In the genomic region with DNA sequence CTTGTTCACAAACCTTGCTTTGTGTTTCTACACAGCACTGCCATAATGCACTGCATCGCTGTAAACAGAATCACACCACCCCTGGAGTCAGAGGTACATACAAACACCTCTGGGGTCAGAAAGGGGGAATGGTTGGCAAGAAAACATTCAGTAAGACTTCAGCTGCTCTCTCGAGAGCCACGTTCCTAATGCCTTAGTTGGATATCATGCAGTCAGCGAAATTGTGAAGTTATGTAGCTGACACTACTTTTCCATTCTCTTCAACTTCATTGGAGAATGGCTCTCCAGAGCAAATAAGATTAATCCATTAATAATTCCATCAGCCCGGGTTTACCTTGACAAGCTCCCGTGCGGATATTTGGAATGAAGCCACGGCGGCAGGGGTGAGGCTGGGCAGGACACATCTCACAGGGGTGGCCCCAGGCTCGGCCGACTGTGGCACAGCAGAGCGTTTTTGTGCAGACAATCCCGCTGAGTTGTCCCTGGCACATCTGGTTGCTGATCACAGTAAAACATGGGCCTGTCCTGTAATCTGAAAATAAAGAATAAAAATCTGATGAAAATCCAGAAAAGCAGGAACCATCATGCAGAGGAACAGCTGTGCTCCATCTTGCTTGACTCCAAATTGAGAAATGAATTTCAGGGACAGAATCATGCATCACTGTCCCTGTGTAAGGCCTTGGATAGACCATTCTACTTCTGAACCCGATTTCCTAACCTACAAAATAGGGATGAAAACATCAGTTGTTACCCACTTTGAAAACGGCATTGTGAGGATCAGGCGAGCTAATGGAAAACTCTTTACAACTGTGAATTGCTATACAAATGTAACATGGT, we compare ENCODE assay signal across 19 cellular contexts.
DNase-seq lines count a peak whose midpoint lies in the region; TF ChIP-seq lines count a peak whose summit lies in the region.
"Had no signal": no experiment of that assay in that cellular context is flagged by ENCODE, and none has a peak within 500 bp of the region (broad histone marks: within the 10 kb centered on the region; RNA-seq: fewer than 3 reads in every experiment).

No MANE protein-coding gene starts in this region.

- POLR2A ChIA-PET in HEK293T (lab: Yijun Ruan, JAX) = no interaction called here
- POLR2A ChIA-PET in MCF 10A (lab: Yijun Ruan, JAX) = no interaction called here

- no peak overlapping the region for H3K4me3 ChIP-seq in fibroblast of mammary gland (ENCODE audit: control insufficient read depth, low read depth, low read length)
- no peak overlapping the region for H3K4me3 ChIP-seq in mesenchymal stem cell (ENCODE audit: insufficient read depth in 1 of 2, low read depth in 1 of 2, low read length in 2 of 2)
- no peak overlapping the region for H3K4me3 ChIP-seq in suprapubic skin
- H3K4me3 ChIP-seq: ascending aorta; BLaER1 treated with 17β-estradiol and CSF1 and Interleukin-3, amounts not matched to agents 10 nM and 100 nM; dorsolateral prefrontal cortex; Peyer's patch had no signal

- WGBS in mesenchymal stem cell = 88% methylated on average over 14 of the region's 16 CpGs
- 67% methylated on average over 16 of the region's 16 CpGs for WGBS in suprapubic skin

- intact Hi-C loops in MCF 10A (cut with micrococcal nuclease) = no loop called here

- no TSS peak for BruUV-seq in MCF 10A (replicated peaks; lab: Mats Ljungman, UMichigan)

- peak overlapping the region; percentile 74 for H3K9ac ChIP-seq in mesenchymal stem cell (ENCODE audit: low read length)
- H3K9ac ChIP-seq: BLaER1 treated with 17β-estradiol and CSF1 and Interleukin-3, amounts not matched to agents 10 nM and 100 nM had no signal

- peak overlapping the region in 1 of 2 experiments; percentile 60 for H3K18ac ChIP-seq in mesenchymal stem cell (ENCODE audit: low read depth in 1 of 2, low read length in 2 of 2)

- H3K4me2 ChIP-seq in mesenchymal stem cell (ENCODE audit: low read length, poor library complexity, severe bottlenecking) = no peak overlapping the region
- H3K4me2 ChIP-seq: BLaER1 treated with 17β-estradiol and CSF1 and Interleukin-3, amounts not matched to agents 10 nM and 100 nM had no signal

- no peak overlapping the region for H2BK120ac ChIP-seq in mesenchymal stem cell (ENCODE audit: low read depth, low read length)

- H2AK5ac ChIP-seq in mesenchymal stem cell (ENCODE audit: low read length, severe bottlenecking) = no peak overlapping the region

- H3K9me3 Mint-ChIP-seq in type B pancreatic cell (no peaks in the 10 kb centered on the region), MCF 10A (ENCODE audit: unreplicated experiment) (no peaks in the 10 kb centered on the region)

- no peak overlapping the region for H4K8ac ChIP-seq in mesenchymal stem cell (ENCODE audit: low read length)

- no peak for TF ChIP-seq POLR2A in suprapubic skin (IDR thresholded peaks at IDR 0.05)

- H3K23ac ChIP-seq in mesenchymal stem cell (ENCODE audit: low read length in 2 of 2) = no peak overlapping the region

- H2BK15ac ChIP-seq in mesenchymal stem cell (ENCODE audit: low read depth, poor library complexity, severe bottlenecking) = no peak overlapping the region

- H3K27ac Mint-ChIP-seq in type B pancreatic cell (no peak overlapping the region), MCF 10A (ENCODE audit: low read depth, unreplicated experiment) (no peak overlapping the region)

- peak overlapping the region; percentile 40 to 76 for H2BK12ac ChIP-seq in mesenchymal stem cell (ENCODE audit: low read length in 2 of 2)

- peaks cover 15% of the 10 kb centered on the region for H3K79me1 ChIP-seq in mesenchymal stem cell (replicated peaks; ENCODE audit: low read length, poor library complexity, severe bottlenecking)

- no peak for TF ChIP-seq EP300 in suprapubic skin (IDR thresholded peaks at IDR 0.05)

- H3K4me3 Mint-ChIP-seq in type B pancreatic cell (no peak overlapping the region), MCF 10A (ENCODE audit: unreplicated experiment) (no peak overlapping the region)

- H3K27me3 Mint-ChIP-seq in type B pancreatic cell = no peaks in the 10 kb centered on the region
- no peaks in the 10 kb centered on the region for H3K27me3 Mint-ChIP-seq in MCF 10A (ENCODE audit: insufficient read depth, unreplicated experiment)

- H3K4me1 Mint-ChIP-seq in type B pancreatic cell (ENCODE audit: unreplicated experiment) (peaks cover 15% of the 10 kb centered on the region), MCF 10A (ENCODE audit: insufficient read depth, unreplicated experiment) (peaks cover 11% of the 10 kb centered on the region)

- no peaks in the 10 kb centered on the region for H3K27me3 ChIP-seq in mesenchymal stem cell (ENCODE audit: control insufficient read depth in 1 of 2, insufficient read depth in 1 of 2, low read length in 2 of 2)
- H3K27me3 ChIP-seq in suprapubic skin = no peaks in the 10 kb centered on the region
- H3K27me3 ChIP-seq: ascending aorta; BLaER1 treated with 17β-estradiol and CSF1 and Interleukin-3, amounts not matched to agents 10 nM and 100 nM; dorsolateral prefrontal cortex; Peyer's patch had no signal

- H3K14ac ChIP-seq in mesenchymal stem cell (ENCODE audit: low read length in 2 of 2) = no peak overlapping the region

- peaks cover 10 to 65% of the 10 kb centered on the region in 2 experiments for H3K36me3 ChIP-seq in mesenchymal stem cell (ENCODE audit: control insufficient read depth in 1 of 2, insufficient read depth in 2 of 2, low read depth in 1 of 2, low read length in 2 of 2)
- H3K36me3 ChIP-seq in suprapubic skin = no peaks in the 10 kb centered on the region
- H3K36me3 ChIP-seq: BLaER1 treated with 17β-estradiol and CSF1 and Interleukin-3, amounts not matched to agents 10 nM and 100 nM; Peyer's patch had no signal

- no peaks in the 10 kb centered on the region for H3K9me3 ChIP-seq in mesenchymal stem cell (ENCODE audit: control insufficient read depth, low read length)
- H3K9me3 ChIP-seq in suprapubic skin = no peaks in the 10 kb centered on the region
- H3K9me3 ChIP-seq: ascending aorta; BLaER1 treated with 17β-estradiol and CSF1 and Interleukin-3, amounts not matched to agents 10 nM and 100 nM; Peyer's patch had no signal

- H3K36me3 Mint-ChIP-seq in type B pancreatic cell (peaks cover 11% of the 10 kb centered on the region), MCF 10A (ENCODE audit: insufficient read depth, unreplicated experiment) (no peaks in the 10 kb centered on the region)

- no peak overlapping the region for H4K91ac ChIP-seq in mesenchymal stem cell (ENCODE audit: low read length)

- H2AFZ ChIP-seq in mesenchymal stem cell (ENCODE audit: low read depth, low read length) = no peak overlapping the region

- H3K27ac ChIP-seq in mesenchymal stem cell (ENCODE audit: low read length, poor library complexity, severe bottlenecking) (no peak overlapping the region), suprapubic skin (peak overlapping the region; percentile 15)
- H3K27ac ChIP-seq: BLaER1 treated with 17β-estradiol and CSF1 and Interleukin-3, amounts not matched to agents 10 nM and 100 nM; Peyer's patch had no signal

- peak overlapping the region in 1 of 2 experiments; percentile 60 for H3K4ac ChIP-seq in mesenchymal stem cell (ENCODE audit: low read depth in 1 of 2, low read length in 2 of 2)

- DNase-seq in fibroblast of mammary gland (ENCODE audit: low read depth) (peak; percentile 52), mesenchymal stem cell (peak; percentile 30), suprapubic skin (ENCODE audit: low spot score in 2 of 2) (no peak), HEK293T (ENCODE audit: extremely low spot score) (no peak), DMS53 (lab: John Stamatoyannopoulos, UW) (no peak), type B pancreatic cell (ENCODE audit: extremely low spot score, unreplicated experiment) (no peak), MCF 10A (ENCODE audit: unreplicated experiment) (no peak)
- DNase-seq: activated CD4-positive, alpha-beta T cell treated with anti-CD3 and anti-CD28 coated beads for 48 hours; activated CD8-positive, alpha-beta memory T cell treated with anti-CD3 and anti-CD28 coated beads, Interleukin-2, amount 50 U/mL, for 4 hours; dorsolateral prefrontal cortex; hippocampal formation; NCI-H1105; NCI-H82; nucleus accumbens; Peyer's patch; small intestine had no signal

- H3K4me1 ChIP-seq in mesenchymal stem cell (ENCODE audit: control insufficient read depth, insufficient read depth, low read depth, low read length) = peaks cover 1% of the 10 kb centered on the region
- H3K4me1 ChIP-seq in suprapubic skin = peaks cover 18% of the 10 kb centered on the region
- H3K4me1 ChIP-seq: BLaER1 treated with 17β-estradiol and CSF1 and Interleukin-3, amounts not matched to agents 10 nM and 100 nM; Peyer's patch had no signal

- CTCF ChIA-PET in HEK293T (lab: Yijun Ruan, JAX) (no interaction called here), MCF 10A (lab: Yijun Ruan, JAX) (no interaction called here)

- H2BK5ac ChIP-seq in mesenchymal stem cell (ENCODE audit: low read depth, low read length, poor library complexity, severe bottlenecking) = no peak overlapping the region

- TF ChIP-seq CTCF in fibroblast of mammary gland (conservative IDR thresholded peaks at IDR 0.05; ENCODE audit: control insufficient read depth, insufficient read depth, low read depth, low read length) = no peak
- no peak for TF ChIP-seq CTCF in suprapubic skin (IDR thresholded peaks at IDR 0.05)
- TF ChIP-seq CTCF in type B pancreatic cell (conservative IDR thresholded peaks at IDR 0.05) = no peak
- TF ChIP-seq CTCF in MCF 10A (IDR thresholded peaks at IDR 0.05; ENCODE audit: unreplicated experiment) = no peak

TF ChIP-seq in PFSK-1, 5 proteins besides CTCF, POLR2A, EP300 and RAD21:
- TF ChIP-seq SIN3A (IDR thresholded peaks at IDR 0.05; ENCODE audit: borderline replicate concordance, insufficient read depth, low read length) = peak; percentile 36; the same call in 1 of the 2 replicates
- no peak for TF ChIP-seq FOXP2 (optimal IDR thresholded peaks at IDR 0.05; ENCODE audit: borderline replicate concordance, extremely low read depth, extremely low read length, insufficient read depth)

TF ChIP-seq in HEK293T, 16 proteins besides CTCF, POLR2A, EP300 and RAD21 (continues in another document):
- TF ChIP-seq ARNT (IDR thresholded peaks at IDR 0.05) = no peak
- no peak for TF ChIP-seq FOXA1 (IDR thresholded peaks at IDR 0.05)
- no peak for TF ChIP-seq LEF1 (IDR thresholded peaks at IDR 0.05; ENCODE audit: borderline replicate concordance)
- TF ChIP-seq ELF4 (IDR thresholded peaks at IDR 0.05) = no peak
- TF ChIP-seq HDGF (IDR thresholded peaks at IDR 0.05; ENCODE audit: borderline replicate concordance) = no peak
- no peak for TF ChIP-seq TARDBP (IDR thresholded peaks at IDR 0.05)
- TF ChIP-seq SUZ12 (IDR thresholded peaks at IDR 0.05) = no peak
- no peak for TF ChIP-seq NFRKB (IDR thresholded peaks at IDR 0.05)
- no peak for TF ChIP-seq PKNOX1 (IDR thresholded peaks at IDR 0.05)

Comparison
In these comparisons a context has a peak if more than half of its experiments do, and no peak if none do; other contexts are left out.
1. DNase-seq: peak in fibroblast of mammary gland (single experiment) and mesenchymal stem cell (single experiment); none in suprapubic skin (0 of 2), HEK293T (single experiment), DMS53 (single experiment), type B pancreatic cell (single experiment) and MCF 10A (single experiment).